Comparison of ENCODE assay signal across 8 cellular contexts in the genomic region with DNA sequence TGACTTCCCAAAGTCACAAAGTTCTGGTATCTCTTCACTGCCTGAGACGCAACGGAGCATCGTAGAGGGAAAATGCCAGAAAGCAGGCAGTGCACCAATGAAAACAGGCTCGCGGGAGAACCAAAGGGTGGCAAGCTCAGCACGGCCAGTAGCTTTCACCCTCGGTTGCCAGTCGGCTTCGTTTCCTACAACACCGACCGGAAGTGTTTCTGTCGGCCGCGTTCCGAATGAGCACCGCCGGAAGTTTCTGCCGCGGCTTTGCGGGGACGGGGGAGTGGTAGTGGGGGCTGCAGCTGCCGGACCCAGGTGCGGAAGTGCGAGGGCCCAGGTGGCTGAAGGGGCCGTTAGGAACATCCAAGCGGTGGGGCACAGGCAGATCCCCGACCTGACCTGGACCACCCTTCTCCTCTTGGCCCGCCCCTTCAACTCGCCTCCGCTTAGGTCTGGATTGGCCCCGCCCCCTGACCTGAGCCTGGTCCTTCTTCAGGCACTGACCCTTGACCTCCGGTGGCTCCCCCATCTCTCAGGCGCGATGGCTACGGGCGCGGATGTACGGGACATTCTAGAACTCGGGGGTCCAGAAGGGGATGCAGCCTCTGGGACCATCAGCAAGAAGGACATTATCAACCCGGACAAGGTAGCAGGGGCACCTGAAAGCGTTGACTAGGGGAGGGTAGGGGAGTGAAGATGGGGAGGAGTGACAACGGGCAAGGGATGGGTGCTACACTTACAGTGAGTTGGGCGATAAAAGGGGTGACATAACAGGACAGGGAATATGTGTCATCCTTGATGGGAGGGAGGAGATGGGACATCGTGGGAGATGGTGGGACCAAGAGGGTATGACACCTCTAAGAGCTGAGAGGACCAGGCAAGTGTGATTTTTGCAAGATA. TPM values are rescaled to one million over a fixed set of nuclear protein-coding genes. Genes with fewer than 3 reads are reported as not detected.
DNase-seq lines count a peak whose midpoint lies in the region; ATAC-seq and TF ChIP-seq lines count a peak whose summit lies in the region.

A gene with protein sequence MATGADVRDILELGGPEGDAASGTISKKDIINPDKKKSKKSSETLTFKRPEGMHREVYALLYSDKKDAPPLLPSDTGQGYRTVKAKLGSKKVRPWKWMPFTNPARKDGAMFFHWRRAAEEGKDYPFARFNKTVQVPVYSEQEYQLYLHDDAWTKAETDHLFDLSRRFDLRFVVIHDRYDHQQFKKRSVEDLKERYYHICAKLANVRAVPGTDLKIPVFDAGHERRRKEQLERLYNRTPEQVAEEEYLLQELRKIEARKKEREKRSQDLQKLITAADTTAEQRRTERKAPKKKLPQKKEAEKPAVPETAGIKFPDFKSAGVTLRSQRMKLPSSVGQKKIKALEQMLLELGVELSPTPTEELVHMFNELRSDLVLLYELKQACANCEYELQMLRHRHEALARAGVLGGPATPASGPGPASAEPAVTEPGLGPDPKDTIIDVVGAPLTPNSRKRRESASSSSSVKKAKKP (plus strand): TSS at position 250 of the 891 bp plus-strand sequence. CDS start 283 bp downstream, at position 533.

- H3K4me3 Mint-ChIP-seq in dendritic cell treated with granulocyte-macrophage colony-stimulating factor and Interleukin-4, amounts not matched to agents 40 ng/mL and 50 ng/mL, for 4 days, result peak within 1 kb of the TSS; percentile 95

- peak within 1 kb of the TSS; percentile 63 to 77 for H3K27ac ChIP-seq in left lung

- no peaks in the 10 kb centered on the region for H3K27me3 Mint-ChIP-seq in dendritic cell treated with granulocyte-macrophage colony-stimulating factor and Interleukin-4, amounts not matched to agents 40 ng/mL and 50 ng/mL, for 4 days

- peaks cover 38% of the 10 kb centered on the region for H3K36me3 Mint-ChIP-seq in dendritic cell treated with granulocyte-macrophage colony-stimulating factor and Interleukin-4, amounts not matched to agents 40 ng/mL and 50 ng/mL, for 4 days (ENCODE audit: low read depth)

- no peaks in the 10 kb centered on the region for H3K9me3 Mint-ChIP-seq in dendritic cell treated with granulocyte-macrophage colony-stimulating factor and Interleukin-4, amounts not matched to agents 40 ng/mL and 50 ng/mL, for 4 days

- peak; percentile 67 for TF ChIP-seq POLR2A in GM19193 (IDR thresholded peaks at IDR 0.05; ENCODE audit: extremely low read depth, insufficient read depth, insufficient read length)

- ATAC-seq in HG03442 (IDR thresholded peaks at IDR 0.05; ENCODE audit: unreplicated experiment), result peak; percentile 77
- ATAC-seq in left lung, result peak; percentile 97

- H3K27ac Mint-ChIP-seq in dendritic cell treated with granulocyte-macrophage colony-stimulating factor and Interleukin-4, amounts not matched to agents 40 ng/mL and 50 ng/mL, for 4 days, result peak within 1 kb of the TSS; percentile 82

- peak within 1 kb of the TSS; percentile 75 to 90 for H3K4me3 ChIP-seq in left lung

- no peaks in the 10 kb centered on the region for H3K27me3 ChIP-seq in left lung

- no peak for TF ChIP-seq CTCF in left lung (IDR thresholded peaks at IDR 0.05)

- H3K36me3 ChIP-seq in left lung, result peaks cover 0 to 36% of the 10 kb centered on the region in 2 donors

- intact Hi-C loops in dendritic cell treated with granulocyte-macrophage colony-stimulating factor and Interleukin-4, amounts not matched to agents 40 ng/mL and 50 ng/mL, for 4 days (cut with micrococcal nuclease), result no loop called here
- intact Hi-C loops in left lung (cut with DNase I), result no loop called here

- peak; percentile 89 for DNase-seq in AG08395 (ENCODE audit: low spot score)
- DNase-seq in NCI-H526 treated with DMSO at 0.1 percent for 48 hours (lab: John Stamatoyannopoulos, UW), result peak; percentile 89
- DNase-seq in activated CD4-positive, alpha-beta T cell treated with anti-CD3 and anti-CD28 coated beads, Interleukin-2, amount 50 U/mL, for 1 hour, result peak; percentile 84
- peak; percentile 88 to 92 for DNase-seq in left lung
- peak; percentile 76 for DNase-seq in stimulated activated CD4-positive, alpha-beta T cell treated with anti-CD3 and anti-CD28 coated beads, Interleukin-2, amount 100 ng/mL, for 4 hours (ENCODE audit: low read depth)

- peaks cover 6 to 18% of the 10 kb centered on the region in 2 donors for H3K4me1 ChIP-seq in left lung

- H3K4me1 Mint-ChIP-seq in dendritic cell treated with granulocyte-macrophage colony-stimulating factor and Interleukin-4, amounts not matched to agents 40 ng/mL and 50 ng/mL, for 4 days (ENCODE audit: low read depth), result peaks cover 21% of the 10 kb centered on the region

- H3K9me3 ChIP-seq in left lung, result no peaks in the 10 kb centered on the region

RNA-seq across cellular contexts. Expression of the gene that starts here (rescaled TPM):
- 10 to 100 TPM; 25.6 to 32.5 TPM for total RNA-seq in left lung

Comparison
In these comparisons a context has a peak if more than half of its experiments do, and no peak if none do; other contexts are left out.
1. Peak in every context shown above with its lines: DNase-seq, ATAC-seq, H3K4me3 ChIP-seq and H3K27ac ChIP-seq.